Comparison of ENCODE assay signal across 8 cellular contexts in genomic region chr13:33817843-33818661, GRCh38. TPM values are rescaled to one million over a fixed set of nuclear protein-coding genes. Genes with fewer than 3 reads are reported as not detected.
A peak's percentile ranks its signal among the peaks of the same experiment; 100 is the strongest.
DNase-seq lines count a peak whose midpoint lies in the region; ATAC-seq and TF ChIP-seq lines count a peak whose summit lies in the region.

TSS of gene RFC3 (plus strand) at chr13:33818149. CDS start at chr13:33818179, 30 bp downstream.

- H3K4me2 ChIP-seq in parathyroid adenoma (ENCODE audit: low read length) = peak within 1 kb of the TSS; percentile 92

- TF ChIP-seq EP300 in transverse colon (IDR thresholded peaks at IDR 0.05; ENCODE audit: low read depth) = no peak

- TF ChIP-seq CTCF in GM12864 (IDR thresholded peaks at IDR 0.05; ENCODE audit: low read depth, low read length, missing control alignments) (peak; percentile 4), parathyroid adenoma (IDR thresholded peaks at IDR 0.05) (no peak), transverse colon (IDR thresholded peaks at IDR 0.05) (no peak)

- peak within 1 kb of the TSS; percentile 91 for H3K27ac Mint-ChIP-seq in activated naive CD8-positive, alpha-beta T cell treated with anti-CD3 and anti-CD28 coated beads, Interleukin-2, amount 50 U/mL, for 24 hours

- H3K4me3 Mint-ChIP-seq in activated naive CD8-positive, alpha-beta T cell treated with anti-CD3 and anti-CD28 coated beads, Interleukin-2, amount 50 U/mL, for 24 hours = peak within 1 kb of the TSS; percentile 96

- H3K27me3 ChIP-seq in parathyroid adenoma (ENCODE audit: control insufficient read depth, insufficient read depth, low read length) (no peaks in the 10 kb centered on the region), transverse colon (peaks cover 5% of the 10 kb centered on the region)

- H3K9ac ChIP-seq in parathyroid adenoma = no peak within 1 kb of the TSS

- peak within 1 kb of the TSS; percentile 97 for H2AFZ ChIP-seq in parathyroid adenoma

- TF ChIP-seq POLR2A in transverse colon (IDR thresholded peaks at IDR 0.05) = peak; percentile 14

- H3K9me3 ChIP-seq in parathyroid adenoma (ENCODE audit: control insufficient read depth, low read length) = no peaks in the 10 kb centered on the region
- no peaks in the 10 kb centered on the region for H3K9me3 ChIP-seq in transverse colon

- H3K79me2 ChIP-seq in parathyroid adenoma = no peaks in the 10 kb centered on the region

- in situ Hi-C loops in transverse colon (cut with MboI; ENCODE audit: low pct_ligation_motif_present in 1 of 4, low pct_unique_long_range_greater_than_20kb in 1 of 4, low sequenced_read_pairs in 3 of 4) = loop anchor here in 1 of 4 donors (25.0 kb wide), 1 partner anchor 1344 kb away; no protein-coding TSS in a partner anchor

- 1 to 2% methylated on average over 13 to 51 of the region's 52 CpGs for WGBS in transverse colon (ENCODE audit: low coverage in 1 of 2), 2 donors

- intact Hi-C loops in Right ventricle myocardium superior (cut with DNase I) (no loop called here), transverse colon (cut with DNase I; ENCODE audit: low total_unique reads) (no loop called here)

- DNase-seq in GM12864 (ENCODE audit: low read depth) (peak; percentile 86), NCI-H1417 treated with DMSO at 0.1 percent for 48 hours (lab: John Stamatoyannopoulos, UW) (peak; percentile 75), SW480 (ENCODE audit: low spot score) (peak; percentile 93), Right ventricle myocardium superior (peak; percentile 97), transverse colon (peak; percentile 94)
- peak; percentile 94 for DNase-seq in activated naive CD8-positive, alpha-beta T cell treated with anti-CD3 and anti-CD28 coated beads, Interleukin-2, amount 50 U/mL, for 24 hours

- ATAC-seq in HG02759 (IDR thresholded peaks at IDR 0.05; ENCODE audit: unreplicated experiment) (peak; percentile 98), Right ventricle myocardium superior (ENCODE audit: poor library complexity) (peak; percentile 99)
- ATAC-seq in activated naive CD8-positive, alpha-beta T cell treated with anti-CD3 and anti-CD28 coated beads, Interleukin-2, amount 50 U/mL, for 24 hours = peak; percentile 96

- peaks cover 6% of the 10 kb centered on the region for H3K27me3 Mint-ChIP-seq in activated naive CD8-positive, alpha-beta T cell treated with anti-CD3 and anti-CD28 coated beads, Interleukin-2, amount 50 U/mL, for 24 hours

- no peaks in the 10 kb centered on the region for H3K36me3 ChIP-seq in parathyroid adenoma (ENCODE audit: control insufficient read depth, insufficient read depth, low read length)
- no peaks in the 10 kb centered on the region for H3K36me3 ChIP-seq in transverse colon

- no peaks in the 10 kb centered on the region for H3K4me1 ChIP-seq in parathyroid adenoma
- peaks cover 0 to 11% (median 6%) of the 10 kb centered on the region in 4 donors for H3K4me1 ChIP-seq in transverse colon

- H3K27ac ChIP-seq in parathyroid adenoma (peak within 1 kb of the TSS; percentile 22), transverse colon (peak within 1 kb of the TSS; percentile 56 to 75 (median 67))

- H3K4me1 Mint-ChIP-seq in activated naive CD8-positive, alpha-beta T cell treated with anti-CD3 and anti-CD28 coated beads, Interleukin-2, amount 50 U/mL, for 24 hours = peaks cover 38% of the 10 kb centered on the region

- H3K9me3 Mint-ChIP-seq in activated naive CD8-positive, alpha-beta T cell treated with anti-CD3 and anti-CD28 coated beads, Interleukin-2, amount 50 U/mL, for 24 hours = no peaks in the 10 kb centered on the region

- H3K36me3 Mint-ChIP-seq in activated naive CD8-positive, alpha-beta T cell treated with anti-CD3 and anti-CD28 coated beads, Interleukin-2, amount 50 U/mL, for 24 hours (ENCODE audit: low read depth) = peaks cover 47% of the 10 kb centered on the region

- peak within 1 kb of the TSS; percentile 81 for H3K4me3 ChIP-seq in GM12864 (ENCODE audit: low read depth, low read length)
- H3K4me3 ChIP-seq in parathyroid adenoma (ENCODE audit: low read depth, low read length) = peak within 1 kb of the TSS; percentile 74
- H3K4me3 ChIP-seq in transverse colon = peak within 1 kb of the TSS; percentile 40 to 88 (median 73)

RNA-seq across cellular contexts. Expression of gene RFC3, which starts in this region (rescaled TPM):
- 4.7 TPM for total RNA-seq in Right ventricle myocardium superior
- total RNA-seq in transverse colon = 10 to 100 TPM in 1 of 4 donors, 1 to 10 TPM in 2, not detected in 1; 3.3 to 62.5 (median 4.4) TPM

Comparison
In these comparisons a context has a peak if more than half of its experiments do, and no peak if none do; other contexts are left out.
1. Peak in every context shown above with its lines: DNase-seq, ATAC-seq, H3K4me3 ChIP-seq and H3K27ac ChIP-seq.